10 cellular contexts compared by ENCODE assay signal in genomic region chr1:244361764-244362473, GRCh38.
A peak's percentile ranks its signal among the peaks of the same experiment; 100 is the strongest.
DNase-seq lines count a peak whose midpoint lies in the region; TF ChIP-seq lines count a peak whose summit lies in the region.
"Had no signal": no experiment of that assay in that cellular context is flagged by ENCODE, and none has a peak within 500 bp of the region (broad histone marks: within the 10 kb centered on the region; RNA-seq: fewer than 3 reads in every experiment).

No MANE protein-coding gene starts in this region.

- no peaks in the 10 kb centered on the region for H3K9me2 ChIP-seq in SK-N-SH

- H3K9me3 Mint-ChIP-seq in Calu3 (ENCODE audit: low read depth, unreplicated experiment): peaks cover 3% of the 10 kb centered on the region
- no peaks in the 10 kb centered on the region for H3K9me3 Mint-ChIP-seq in osteocyte (ENCODE audit: unreplicated experiment)

- H3K4me1 ChIP-seq in SK-N-SH (ENCODE audit: control insufficient read depth in 1 of 2, insufficient read depth in 2 of 2, low read depth in 1 of 2, low read length in 1 of 2): no peaks in the 10 kb centered on the region; a peak in 1 of 4 replicates

- H3K4me2 ChIP-seq in SK-N-SH: peak overlapping the region; percentile 45; the same call in 1 of the 2 replicates

- H3K4me3 ChIP-seq in SK-N-SH (ENCODE audit: low read depth in 2 of 2, low read length in 1 of 2): peak overlapping the region; percentile 13 to 35; a peak in 1 of 4 replicates

- TF ChIP-seq EP300 in SK-N-SH (IDR thresholded peaks at IDR 0.05; ENCODE audit: borderline replicate concordance in 1 of 2, low read depth in 1 of 2, low read length in 1 of 2): no peak

- BruUV-seq in Calu3 (replicated peaks; lab: Mats Ljungman, UMichigan): no TSS peak

- peaks cover 26% of the 10 kb centered on the region for H3K4me1 Mint-ChIP-seq in Calu3 (ENCODE audit: low read depth, unreplicated experiment)
- peaks cover 32% of the 10 kb centered on the region for H3K4me1 Mint-ChIP-seq in osteocyte (ENCODE audit: unreplicated experiment)

- no peaks in the 10 kb centered on the region for H3F3A ChIP-seq in SK-N-SH (replicated peaks; ENCODE audit: insufficient read depth)

- peak overlapping the region; percentile 70 to 78; a peak in 3 of 4 replicates for H3K27ac ChIP-seq in SK-N-SH (ENCODE audit: low read depth in 2 of 2, low read length in 1 of 2)

- H2AFZ ChIP-seq in SK-N-SH (ENCODE audit: low read depth): peak overlapping the region; percentile 71

- H3K36me3 Mint-ChIP-seq in Calu3 (ENCODE audit: insufficient read depth, unreplicated experiment): peaks cover 1% of the 10 kb centered on the region
- no peaks in the 10 kb centered on the region for H3K36me3 Mint-ChIP-seq in osteocyte (ENCODE audit: unreplicated experiment)

- H3K27me3 ChIP-seq in SK-N-SH (ENCODE audit: insufficient read depth): no peaks in the 10 kb centered on the region

- no peaks in the 10 kb centered on the region for H4K20me1 ChIP-seq in SK-N-SH (ENCODE audit: insufficient read depth)

- no peak for TF ChIP-seq CTCF in Calu3 (IDR thresholded peaks at IDR 0.05; ENCODE audit: unreplicated experiment)
- no peak for TF ChIP-seq CTCF in SK-N-SH (IDR thresholded peaks at IDR 0.05)
- TF ChIP-seq CTCF in osteocyte (IDR thresholded peaks at IDR 0.05): no peak

- intact Hi-C loops in Calu3 (cut with micrococcal nuclease; ENCODE audit: unreplicated experiment): no loop called here

- peak overlapping the region; percentile 33; the same call in 1 of the 2 replicates for H3K9ac ChIP-seq in SK-N-SH

- no peaks in the 10 kb centered on the region for H3K79me2 ChIP-seq in SK-N-SH (ENCODE audit: insufficient read depth)

- no peak for TF ChIP-seq RAD21 in SK-N-SH (IDR thresholded peaks at IDR 0.05; ENCODE audit: low read length)

- no peak for DNase-seq in Calu3
- DNase-seq in SK-N-SH: no peak
- peak; percentile 61 for DNase-seq in fibroblast of the conjunctiva (ENCODE audit: low read depth)
- no peak for DNase-seq in osteocyte (ENCODE audit: extremely low spot score, unreplicated experiment)
- DNase-seq in stimulated activated CD4-positive, alpha-beta T cell treated with anti-CD3 and anti-CD28 coated beads, Interleukin-4, amount 100 ng/mL, for 24 hours: no peak
- DNase-seq in GOT3 (lab: John Stamatoyannopoulos, UW): no peak
- no peak for DNase-seq in NCI-H2029 (lab: John Stamatoyannopoulos, UW)
- DNase-seq in NCI-H1048 (lab: John Stamatoyannopoulos, UW): no peak
- DNase-seq: NCI-H2227 treated with DMSO at 0.1 percent for 48 hours, small intestine had no signal

- whole genome bisulfite sequencing in SK-N-SH (ENCODE audit: low lambda C conversion rate): 27% methylated on average over 5 of the region's 5 CpGs

- H3K27me3 Mint-ChIP-seq in Calu3 (ENCODE audit: unreplicated experiment) (no peaks in the 10 kb centered on the region), osteocyte (ENCODE audit: unreplicated experiment) (no peaks in the 10 kb centered on the region)

- no peaks in the 10 kb centered on the region for H3K36me3 ChIP-seq in SK-N-SH (replicated peaks in 1 of 2; ENCODE audit: control insufficient read depth in 1 of 2, insufficient read depth in 2 of 2, low read length in 1 of 2)

- H3K4me3 Mint-ChIP-seq in Calu3 (ENCODE audit: low read depth, unreplicated experiment) (no peak overlapping the region), osteocyte (ENCODE audit: unreplicated experiment) (peak overlapping the region; percentile 73)

- CTCF ChIA-PET in Calu3 (lab: Charles Lee): interaction anchor here (0.9 kb wide), 1 partner anchor 10 kb away, joined by 3 read pairs; no protein-coding TSS in a partner anchor
- CTCF ChIA-PET in SK-N-SH (lab: Yijun Ruan, JAX): interaction anchor here (0.7 kb wide), 1 partner anchor 242 kb away, joined by 3 read pairs; no protein-coding TSS in a partner anchor

- H3K27ac Mint-ChIP-seq in Calu3 (ENCODE audit: unreplicated experiment) (peak overlapping the region; percentile 37), osteocyte (ENCODE audit: unreplicated experiment) (peak overlapping the region; percentile 100)

- no peaks in the 10 kb centered on the region for H3K9me3 ChIP-seq in SK-N-SH

- POLR2A ChIA-PET in SK-N-SH (lab: Yijun Ruan, JAX): no interaction called here

TF ChIP-seq in SK-N-SH, 30 proteins besides CTCF, POLR2A, EP300 and RAD21:
- TF ChIP-seq GATA2 (CRISPR knock-in tag; IDR thresholded peaks at IDR 0.05) (no peak), MEF2A (IDR thresholded peaks at IDR 0.05; ENCODE audit: borderline replicate concordance, low read depth) (no peak), TCF12 (IDR thresholded peaks at IDR 0.05) (no peak)
- TF ChIP-seq, protein P1, sequence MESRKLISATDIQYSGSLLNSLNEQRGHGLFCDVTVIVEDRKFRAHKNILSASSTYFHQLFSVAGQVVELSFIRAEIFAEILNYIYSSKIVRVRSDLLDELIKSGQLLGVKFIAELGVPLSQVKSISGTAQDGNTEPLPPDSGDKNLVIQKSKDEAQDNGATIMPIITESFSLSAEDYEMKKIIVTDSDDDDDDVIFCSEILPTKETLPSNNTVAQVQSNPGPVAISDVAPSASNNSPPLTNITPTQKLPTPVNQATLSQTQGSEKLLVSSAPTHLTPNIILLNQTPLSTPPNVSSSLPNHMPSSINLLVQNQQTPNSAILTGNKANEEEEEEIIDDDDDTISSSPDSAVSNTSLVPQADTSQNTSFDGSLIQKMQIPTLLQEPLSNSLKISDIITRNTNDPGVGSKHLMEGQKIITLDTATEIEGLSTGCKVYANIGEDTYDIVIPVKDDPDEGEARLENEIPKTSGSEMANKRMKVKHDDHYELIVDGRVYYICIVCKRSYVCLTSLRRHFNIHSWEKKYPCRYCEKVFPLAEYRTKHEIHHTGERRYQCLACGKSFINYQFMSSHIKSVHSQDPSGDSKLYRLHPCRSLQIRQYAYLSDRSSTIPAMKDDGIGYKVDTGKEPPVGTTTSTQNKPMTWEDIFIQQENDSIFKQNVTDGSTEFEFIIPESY (IDR thresholded peaks at IDR 0.05; ENCODE audit: borderline replicate concordance, low read depth): no peak
- TF ChIP-seq, protein P2, sequence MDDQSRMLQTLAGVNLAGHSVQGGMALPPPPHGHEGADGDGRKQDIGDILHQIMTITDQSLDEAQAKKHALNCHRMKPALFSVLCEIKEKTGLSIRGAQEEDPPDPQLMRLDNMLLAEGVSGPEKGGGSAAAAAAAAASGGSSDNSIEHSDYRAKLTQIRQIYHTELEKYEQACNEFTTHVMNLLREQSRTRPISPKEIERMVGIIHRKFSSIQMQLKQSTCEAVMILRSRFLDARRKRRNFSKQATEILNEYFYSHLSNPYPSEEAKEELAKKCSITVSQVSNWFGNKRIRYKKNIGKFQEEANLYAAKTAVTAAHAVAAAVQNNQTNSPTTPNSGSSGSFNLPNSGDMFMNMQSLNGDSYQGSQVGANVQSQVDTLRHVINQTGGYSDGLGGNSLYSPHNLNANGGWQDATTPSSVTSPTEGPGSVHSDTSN (IDR thresholded peaks at IDR 0.05): peak; percentile 26; the same call in 1 of the 2 replicates
